Comparison of ENCODE assay signal across 9 cellular contexts in the genomic region with DNA sequence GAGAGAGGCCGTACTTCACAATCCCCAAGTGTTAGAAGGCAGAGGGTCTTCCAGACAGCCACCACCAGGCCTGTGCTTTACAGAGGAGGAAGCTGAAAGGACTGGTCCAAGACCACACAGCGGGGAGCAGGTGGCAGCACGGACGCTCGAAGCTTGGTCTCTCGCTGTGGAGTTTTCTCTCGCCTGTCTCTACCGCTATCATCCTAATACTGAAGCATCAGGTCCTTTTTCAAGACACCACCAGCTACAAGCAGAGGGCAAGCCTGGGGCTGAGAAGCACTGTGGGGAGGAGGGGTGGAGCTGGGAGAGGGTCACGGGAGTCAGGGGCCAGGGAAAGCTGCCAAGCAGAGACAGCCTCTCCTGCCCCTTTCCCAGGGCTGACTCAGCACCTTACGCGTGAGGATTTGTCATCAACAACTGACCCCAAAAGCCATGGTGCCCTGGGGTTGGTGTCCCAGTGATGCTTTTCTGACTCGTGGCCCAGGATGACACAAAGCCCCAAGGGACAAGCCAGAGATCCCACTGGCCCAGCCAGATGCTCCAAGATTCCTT. TPM values are rescaled to one million over a fixed set of nuclear protein-coding genes. Genes with fewer than 3 reads are reported as not detected.
DNase-seq lines count a peak whose midpoint lies in the region; ATAC-seq lines count a peak whose summit lies in the region.
"Had no signal": no experiment of that assay in that cellular context is flagged by ENCODE, and none has a peak within 500 bp of the region (broad histone marks: within the 10 kb centered on the region; RNA-seq: fewer than 3 reads in every experiment).

No MANE protein-coding gene starts in this region.

- H3K36me3 Mint-ChIP-seq in activated naive CD4-positive, alpha-beta T cell treated with anti-CD3 and anti-CD28 coated beads for 36 hours (ENCODE audit: low read depth): no peaks in the 10 kb centered on the region
- H3K36me3 Mint-ChIP-seq in activated CD4-positive, alpha-beta memory T cell treated with anti-CD3 and anti-CD28 coated beads for 36 hours: no peaks in the 10 kb centered on the region

- H3K27me3 Mint-ChIP-seq in activated naive CD4-positive, alpha-beta T cell treated with anti-CD3 and anti-CD28 coated beads for 36 hours (ENCODE audit: low read depth): no peaks in the 10 kb centered on the region
- H3K27me3 Mint-ChIP-seq in activated CD4-positive, alpha-beta memory T cell treated with anti-CD3 and anti-CD28 coated beads for 36 hours: no peaks in the 10 kb centered on the region

- intact Hi-C loops in activated naive CD4-positive, alpha-beta T cell treated with anti-CD3 and anti-CD28 coated beads for 36 hours (cut with micrococcal nuclease): no loop called here
- intact Hi-C loops in activated CD4-positive, alpha-beta memory T cell treated with anti-CD3 and anti-CD28 coated beads for 36 hours (cut with micrococcal nuclease): no loop called here
- intact Hi-C loops in right cardiac atrium (cut with DNase I): no loop called here

- WGBS in right cardiac atrium: 77% methylated on average over 12 of the region's 12 CpGs

- no peak overlapping the region for H3K4me3 Mint-ChIP-seq in activated naive CD4-positive, alpha-beta T cell treated with anti-CD3 and anti-CD28 coated beads for 36 hours
- H3K4me3 Mint-ChIP-seq in activated CD4-positive, alpha-beta memory T cell treated with anti-CD3 and anti-CD28 coated beads for 36 hours: peak overlapping the region; percentile 5

- H3K9me3 Mint-ChIP-seq in activated naive CD4-positive, alpha-beta T cell treated with anti-CD3 and anti-CD28 coated beads for 36 hours: no peaks in the 10 kb centered on the region
- H3K9me3 Mint-ChIP-seq in activated CD4-positive, alpha-beta memory T cell treated with anti-CD3 and anti-CD28 coated beads for 36 hours: no peaks in the 10 kb centered on the region

- H3K4me1 Mint-ChIP-seq in activated naive CD4-positive, alpha-beta T cell treated with anti-CD3 and anti-CD28 coated beads for 36 hours (ENCODE audit: low read depth): peaks cover 53% of the 10 kb centered on the region
- peaks cover 75% of the 10 kb centered on the region for H3K4me1 Mint-ChIP-seq in activated CD4-positive, alpha-beta memory T cell treated with anti-CD3 and anti-CD28 coated beads for 36 hours (ENCODE audit: low read depth)

- no peak for ATAC-seq in right cardiac atrium
- no peak for ATAC-seq in stimulated activated naive CD8-positive, alpha-beta T cell treated with anti-CD3 and anti-CD28 coated beads, Interleukin-15, Interleukin-2, amounts not matched to agents 100 U/mL and 50 U/mL, for 24 hours

- no peak overlapping the region for H3K27ac ChIP-seq in right cardiac atrium (ENCODE audit: low read length)

- no peak overlapping the region for H3K4me3 ChIP-seq in right cardiac atrium (ENCODE audit: low read length)

- POLR2A ChIA-PET in activated CD4-positive, alpha-beta memory T cell treated with anti-CD3 and anti-CD28 coated beads for 36 hours (lab: Charles Lee): interaction anchor here (0.6 to 1.8 kb wide), 2 partner anchors 13 to 15 kb away, joined by 5 read pairs; no protein-coding TSS in a partner anchor

- CTCF ChIA-PET in activated naive CD4-positive, alpha-beta T cell treated with anti-CD3 and anti-CD28 coated beads for 36 hours (lab: Charles Lee): interaction anchor here (0.6 kb wide), 1 partner anchor 100 kb away, joined by 4 read pairs; no protein-coding TSS in a partner anchor
- CTCF ChIA-PET in activated CD4-positive, alpha-beta memory T cell treated with anti-CD3 and anti-CD28 coated beads for 36 hours (lab: Charles Lee): interaction anchor here (0.7 to 1.4 kb wide), 3 partner anchors 9 to 23 kb away, joined by 3 to 4 read pairs (median 3); no protein-coding TSS in a partner anchor

- no peaks in the 10 kb centered on the region for H3K27me3 ChIP-seq in right cardiac atrium (ENCODE audit: control insufficient read depth, insufficient read depth)

- no peak overlapping the region for H3K27ac Mint-ChIP-seq in activated naive CD4-positive, alpha-beta T cell treated with anti-CD3 and anti-CD28 coated beads for 36 hours
- H3K27ac Mint-ChIP-seq in activated CD4-positive, alpha-beta memory T cell treated with anti-CD3 and anti-CD28 coated beads for 36 hours: peak overlapping the region; percentile 40

- H3K9me3 ChIP-seq in right cardiac atrium (ENCODE audit: control insufficient read depth, low read length): no peaks in the 10 kb centered on the region

- peak; percentile 30 for DNase-seq in activated naive CD4-positive, alpha-beta T cell treated with anti-CD3 and anti-CD28 coated beads for 36 hours
- no peak for DNase-seq in activated naive CD4-positive, alpha-beta T cell treated with anti-CD3 and anti-CD28 coated beads, Interleukin-2, amount 50 U/mL, for 16 hours
- DNase-seq in activated CD4-positive, alpha-beta memory T cell treated with anti-CD3 and anti-CD28 coated beads for 36 hours: peak; percentile 51
- DNase-seq in right cardiac atrium (peak in 2 of 3 donors; percentile 44 to 69), GDM1 (lab: John Stamatoyannopoulos, UW) (no peak), NCI-H187 treated with DMSO at 0.1 percent for 48 hours (lab: John Stamatoyannopoulos, UW) (no peak), T-helper 9 cell (no peak)
- peak; percentile 63 for DNase-seq in stimulated activated naive CD8-positive, alpha-beta T cell treated with anti-CD3 and anti-CD28 coated beads, Interleukin-15, Interleukin-2, amounts not matched to agents 100 U/mL and 50 U/mL, for 24 hours
- DNase-seq: NCI-H2029 had no signal

- peaks cover 9% of the 10 kb centered on the region for H3K4me1 ChIP-seq in right cardiac atrium (ENCODE audit: control insufficient read depth, insufficient read depth, low read length)

RNA-seq across cellular contexts. Expression of gene FOSL2, which starts 31.8 kb away (rescaled TPM):
- total RNA-seq in activated naive CD4-positive, alpha-beta T cell treated with anti-CD3 and anti-CD28 coated beads for 36 hours: 100 to 1,000 TPM; 102 to 110 TPM
- 100 to 1,000 TPM; 172 to 182 TPM for total RNA-seq in activated CD4-positive, alpha-beta memory T cell treated with anti-CD3 and anti-CD28 coated beads for 36 hours
- total RNA-seq in right cardiac atrium: 100 to 1,000 TPM in 1 of 4 donors, 10 to 100 TPM in 3; 38.9 to 128 (median 56.6) TPM
- polyA plus RNA-seq in right cardiac atrium: 46.4 TPM

Comparison
In these comparisons a context has a peak if more than half of its experiments do, and no peak if none do; other contexts are left out.
1. DNase-seq: peak in activated naive CD4-positive, alpha-beta T cell treated with anti-CD3 and anti-CD28 coated beads for 36 hours (single experiment), activated CD4-positive, alpha-beta memory T cell treated with anti-CD3 and anti-CD28 coated beads for 36 hours (single experiment), right cardiac atrium (2 of 3) and stimulated activated naive CD8-positive, alpha-beta T cell treated with anti-CD3 and anti-CD28 coated beads, Interleukin-15, Interleukin-2, amounts not matched to agents 100 U/mL and 50 U/mL, for 24 hours (single experiment); none in activated naive CD4-positive, alpha-beta T cell treated with anti-CD3 and anti-CD28 coated beads, Interleukin-2, amount 50 U/mL, for 16 hours (single experiment), GDM1 (single experiment), NCI-H187 treated with DMSO at 0.1 percent for 48 hours (single experiment) and T-helper 9 cell (single experiment).